ENCODE assay signal across 8 cellular contexts in genomic region chr17:74042744-74043486, GRCh38.
DNase-seq lines count a peak whose midpoint lies in the region; ATAC-seq, FAIRE-seq and TF ChIP-seq lines count a peak whose summit lies in the region.

No MANE protein-coding gene starts in this region.

- H3K36me3 Mint-ChIP-seq in activated T-cell treated with anti-CD3 and anti-CD28 coated beads, Interleukin-2, amount 50 U/mL, for 24 hours (ENCODE audit: low read depth), result no peaks in the 10 kb centered on the region

- ATAC-seq in GM18909 (IDR thresholded peaks at IDR 0.05; ENCODE audit: poor library complexity, unreplicated experiment), result no peak

- H3K9me3 Mint-ChIP-seq in activated T-cell treated with anti-CD3 and anti-CD28 coated beads, Interleukin-2, amount 50 U/mL, for 24 hours, result no peaks in the 10 kb centered on the region

- no peaks in the 10 kb centered on the region for H3K9me3 ChIP-seq in suprapubic skin

- H3K27ac Mint-ChIP-seq in activated T-cell treated with anti-CD3 and anti-CD28 coated beads, Interleukin-2, amount 50 U/mL, for 24 hours, result no peak overlapping the region

- no peak overlapping the region for H3K4me3 Mint-ChIP-seq in activated T-cell treated with anti-CD3 and anti-CD28 coated beads, Interleukin-2, amount 50 U/mL, for 24 hours

- peaks cover 8% of the 10 kb centered on the region for H3K4me1 Mint-ChIP-seq in activated T-cell treated with anti-CD3 and anti-CD28 coated beads, Interleukin-2, amount 50 U/mL, for 24 hours (ENCODE audit: low read depth)

- no peak for FAIRE-seq in GM19239 (lab: Jason Lieb, UNC)

- WGBS in suprapubic skin, result 46% methylated on average over 8 of the region's 8 CpGs

- TF ChIP-seq CTCF in suprapubic skin (IDR thresholded peaks at IDR 0.05), result no peak

- peaks cover 27% of the 10 kb centered on the region for H3K4me1 ChIP-seq in suprapubic skin

- peak in 2 of 3 experiments; percentile 3 to 15 for DNase-seq in activated CD8-positive, alpha-beta memory T cell treated with anti-CD3 and anti-CD28 coated beads for 48 hours (ENCODE audit: low read depth in 2 of 3, low spot score in 2 of 3)
- DNase-seq in activated CD8-positive, alpha-beta memory T cell treated with anti-CD3 and anti-CD28 coated beads for 24 hours, result no peak
- DNase-seq in activated T-cell treated with anti-CD3 and anti-CD28 coated beads, Interleukin-2, amount 50 U/mL, for 24 hours, result peak; percentile 38
- DNase-seq in islet precursor cell (peak; percentile 97), suprapubic skin (ENCODE audit: low spot score in 2 of 2) (no peak), GM19239 (ENCODE audit: insufficient read length, low spot score) (no peak), NCI-H82 treated with DMSO at 0.1 percent for 48 hours (lab: John Stamatoyannopoulos, UW; ENCODE audit: unreplicated experiment) (no peak)

- peaks cover 23% of the 10 kb centered on the region for H3K27me3 Mint-ChIP-seq in activated T-cell treated with anti-CD3 and anti-CD28 coated beads, Interleukin-2, amount 50 U/mL, for 24 hours

- no peak overlapping the region for H3K4me3 ChIP-seq in suprapubic skin

- H3K36me3 ChIP-seq in suprapubic skin, result no peaks in the 10 kb centered on the region

- H3K27ac ChIP-seq in suprapubic skin, result peak overlapping the region; percentile 19

- no peak for TF ChIP-seq EP300 in suprapubic skin (IDR thresholded peaks at IDR 0.05)

- no peak for TF ChIP-seq POLR2A in suprapubic skin (IDR thresholded peaks at IDR 0.05)

- peaks cover 4% of the 10 kb centered on the region for H3K27me3 ChIP-seq in suprapubic skin

Comparison
In these comparisons a context has a peak if more than half of its experiments do, and no peak if none do; other contexts are left out.
1. DNase-seq: peak in activated CD8-positive, alpha-beta memory T cell treated with anti-CD3 and anti-CD28 coated beads for 48 hours (2 of 3), activated T-cell treated with anti-CD3 and anti-CD28 coated beads, Interleukin-2, amount 50 U/mL, for 24 hours (single experiment) and islet precursor cell (single experiment); none in activated CD8-positive, alpha-beta memory T cell treated with anti-CD3 and anti-CD28 coated beads for 24 hours (single experiment), suprapubic skin (0 of 2), GM19239 (single experiment) and NCI-H82 treated with DMSO at 0.1 percent for 48 hours (single experiment).